In the genomic region with DNA sequence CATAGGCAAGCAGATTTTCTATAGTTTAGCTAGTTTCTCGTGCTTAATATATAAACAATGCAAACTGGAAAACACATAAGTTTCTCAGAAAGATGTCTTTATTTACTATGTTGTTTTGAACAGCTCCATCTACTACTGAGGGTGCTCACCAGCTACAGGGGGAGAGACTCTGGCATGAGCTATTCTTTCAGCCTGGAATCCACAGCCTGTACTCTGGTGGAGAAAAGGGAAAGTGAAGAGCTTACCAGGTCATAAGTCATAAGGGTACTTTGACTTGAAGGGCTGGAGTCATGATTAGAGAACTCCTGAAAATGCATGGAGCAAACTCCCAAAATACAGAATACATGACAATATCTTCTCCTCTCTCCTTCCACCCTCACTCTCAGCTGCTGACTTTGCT, we compare ENCODE assay signal across 1 cellular context.
TF ChIP-seq lines count a peak whose summit lies in the region.

No MANE protein-coding gene starts in this region.

TF ChIP-seq in GM23338, 12 proteins besides CTCF, POLR2A, EP300 and RAD21 (continued from another document):
- TF ChIP-seq ZNF462 (CRISPR knock-in tag; IDR thresholded peaks at IDR 0.05) = no peak
- TF ChIP-seq POLR2AphosphoS5 (IDR thresholded peaks at IDR 0.05; ENCODE audit: low read depth) = no peak
- TF ChIP-seq STAT1 (IDR thresholded peaks at IDR 0.05; ENCODE audit: unreplicated experiment) = no peak
- TF ChIP-seq JUNB (IDR thresholded peaks at IDR 0.05; ENCODE audit: unreplicated experiment) = no peak
- TF ChIP-seq EZH2phosphoT487 (IDR thresholded peaks at IDR 0.05; ENCODE audit: unreplicated experiment) = no peak
